25 cellular contexts compared by ENCODE assay signal in the genomic region with DNA sequence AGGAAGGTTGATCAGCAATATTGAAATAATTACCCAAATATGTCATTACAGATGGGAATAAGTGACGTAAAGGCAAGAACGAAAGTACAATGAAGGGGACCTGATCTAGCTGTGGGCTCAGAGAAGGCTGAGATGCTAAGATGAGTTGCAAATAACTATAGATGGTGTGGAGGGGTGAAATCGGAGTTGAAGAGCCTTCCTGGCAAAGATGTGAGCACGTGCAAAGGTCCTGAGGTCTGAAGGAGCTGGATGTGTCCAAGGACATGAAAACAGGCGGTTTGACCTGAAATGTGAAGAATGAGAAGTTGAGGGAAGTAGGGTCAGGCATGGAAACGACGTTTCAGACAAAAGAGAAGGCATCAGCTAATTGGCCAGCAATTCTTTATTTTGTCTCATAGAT.
"Had no signal": no experiment of that assay in that cellular context is flagged by ENCODE, and none has a peak within 500 bp of the region (broad histone marks: within the 10 kb centered on the region; RNA-seq: fewer than 3 reads in every experiment).

No MANE protein-coding gene starts in this region.

- H3K27me3 Mint-ChIP-seq: activated naive CD4-positive, alpha-beta T cell treated with anti-CD3 and anti-CD28 coated beads, Interleukin-2, amount 50 U/mL, for 24 hours had no signal

- H3K27ac Mint-ChIP-seq: activated CD4-positive, alpha-beta T cell treated with anti-CD3 and anti-CD28 coated beads for 36 hours; activated CD8-positive, alpha-beta T cell treated with anti-CD3 and anti-CD28 coated beads for 36 hours; activated naive CD4-positive, alpha-beta T cell treated with anti-CD3 and anti-CD28 coated beads, Interleukin-2, amount 50 U/mL, for 24 hours; brain had no signal

- H3K9me3 Mint-ChIP-seq: activated CD8-positive, alpha-beta T cell treated with anti-CD3 and anti-CD28 coated beads for 36 hours; activated naive CD4-positive, alpha-beta T cell treated with anti-CD3 and anti-CD28 coated beads, Interleukin-2, amount 50 U/mL, for 24 hours; central memory CD8-positive, alpha-beta T cell had no signal

- H3K4me3 Mint-ChIP-seq: activated CD4-positive, alpha-beta T cell treated with anti-CD3 and anti-CD28 coated beads for 36 hours; activated CD8-positive, alpha-beta T cell treated with anti-CD3 and anti-CD28 coated beads for 36 hours; activated naive CD4-positive, alpha-beta T cell treated with anti-CD3 and anti-CD28 coated beads, Interleukin-2, amount 50 U/mL, for 24 hours; brain; central memory CD8-positive, alpha-beta T cell had no signal

- H3K4me2 ChIP-seq: SK-N-SH had no signal

- H3K36me3 Mint-ChIP-seq: activated naive CD4-positive, alpha-beta T cell treated with anti-CD3 and anti-CD28 coated beads, Interleukin-2, amount 50 U/mL, for 24 hours; brain had no signal

- H3K9me3 ChIP-seq: Peyer's patch, SJCRH30, SK-N-SH had no signal

- DNase-seq: activated CD4-positive, alpha-beta T cell treated with anti-CD3 and anti-CD28 coated beads for 36 hours; activated CD4-positive, alpha-beta T cell treated with anti-CD3 and anti-CD28 coated beads, Interleukin-2, amount 50 U/mL, for 1 hour; activated CD8-positive, alpha-beta memory T cell treated with anti-CD3 and anti-CD28 coated beads, Interleukin-2, amount 50 U/mL, for 4 hours; activated CD8-positive, alpha-beta T cell treated with anti-CD3 and anti-CD28 coated beads for 36 hours; Karpas-422; NCI-H1092; NCI-H1417; NCI-H1694; NCI-H2029; NCI-H2107; NCI-H2171 treated with DMSO at 0.1 percent for 48 hours; NCI-H345; NCI-H510A; NCI-H526 treated with DMSO at 0.1 percent for 48 hours; NCI-H82; Peyer's patch; Right ventricle myocardium superior; SJCRH30; SK-N-SH; T-helper 1 cell; WERI-Rb-1 had no signal

- H3K4me1 Mint-ChIP-seq: brain; central memory CD8-positive, alpha-beta T cell had no signal

- H3K9ac ChIP-seq: SK-N-SH had no signal

- H3K4me3 ChIP-seq: Peyer's patch, SJCRH30 had no signal

- ATAC-seq: activated CD4-positive, alpha-beta T cell treated with anti-CD3 and anti-CD28 coated beads for 36 hours; activated CD8-positive, alpha-beta T cell treated with anti-CD3 and anti-CD28 coated beads for 36 hours had no signal

- H3K36me3 ChIP-seq: Peyer's patch, SJCRH30, WERI-Rb-1 had no signal

- H3K27ac ChIP-seq: Peyer's patch, RWPE1, SJCRH30, WERI-Rb-1 had no signal

- H3K27me3 ChIP-seq: Peyer's patch, SJCRH30 had no signal
